ENCODE assay signal across 27 cellular contexts in the genomic region with DNA sequence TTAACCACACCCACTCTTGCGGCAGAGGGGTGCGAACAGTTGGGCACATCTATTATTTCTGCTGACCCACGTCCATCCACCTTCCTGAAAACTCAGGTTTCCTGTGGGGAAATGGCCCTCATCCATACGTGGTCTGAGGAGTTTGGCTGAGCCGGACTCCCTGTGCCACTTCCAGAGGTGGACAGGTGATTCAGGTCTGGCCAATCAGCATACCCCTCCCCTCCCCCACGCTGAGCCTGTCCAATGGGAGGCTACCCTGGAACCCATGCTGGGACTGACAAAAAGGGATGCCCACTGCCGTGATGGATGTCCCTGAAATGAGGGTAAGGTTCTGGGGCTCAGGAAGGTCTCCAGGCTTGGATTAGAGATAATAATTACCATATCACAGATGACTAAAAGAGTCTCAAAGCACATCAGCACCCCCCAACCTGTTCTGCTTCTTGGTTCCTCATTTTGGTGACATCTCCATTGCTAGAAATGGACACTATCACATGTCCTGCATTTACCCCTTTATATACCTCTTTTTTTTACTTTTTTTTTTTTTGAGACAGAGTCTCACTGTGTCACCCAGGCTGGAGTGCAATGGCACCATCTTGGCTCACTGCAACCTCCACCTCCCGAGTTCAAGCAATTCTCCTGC. TPM values are rescaled to one million over a fixed set of nuclear protein-coding genes. Genes with fewer than 3 reads are reported as not detected.
DNase-seq lines count a peak whose midpoint lies in the region; ATAC-seq, FAIRE-seq and TF ChIP-seq lines count a peak whose summit lies in the region.
"Had no signal": no experiment of that assay in that cellular context is flagged by ENCODE, and none has a peak within 500 bp of the region (broad histone marks: within the 10 kb centered on the region; RNA-seq: fewer than 3 reads in every experiment).

No MANE protein-coding gene starts in this region.

- peaks cover 0 to 32% (median 8%) of the 10 kb centered on the region in 3 donors for H3K4me1 ChIP-seq in gastroesophageal sphincter

- H3K4me3 Mint-ChIP-seq in CD14-positive monocyte, result no peak overlapping the region
- H3K4me3 Mint-ChIP-seq in natural killer cell treated with Interleukin-12 subunit alpha and Interleukin-12 subunit beta and Interleukin-15 and Interleukin-18, amount 100 ng/mL, for 72 hours, result peak overlapping the region; percentile 54
- H3K4me3 Mint-ChIP-seq: activated CD8-positive, alpha-beta T cell treated with anti-CD3 and anti-CD28 coated beads, Interleukin-2, amount 10 ng/mL, durations not matched to agents 7 days and 5 days; brain; nephron progenitor cell had no signal

- H3K36me3 ChIP-seq in bronchial epithelial cell (ENCODE audit: control insufficient read depth, insufficient read depth, low read length), result no peaks in the 10 kb centered on the region
- H3K36me3 ChIP-seq in gastroesophageal sphincter, result no peaks in the 10 kb centered on the region
- H3K36me3 ChIP-seq: adrenal gland, colonic mucosa, esophagus muscularis mucosa, gastrocnemius medialis, transverse colon had no signal

- intact Hi-C loops in CD14-positive monocyte (cut with micrococcal nuclease), result no loop called here

- peaks cover 67% of the 10 kb centered on the region for H3K4me1 Mint-ChIP-seq in CD14-positive monocyte
- H3K4me1 Mint-ChIP-seq in natural killer cell treated with Interleukin-12 subunit alpha and Interleukin-12 subunit beta and Interleukin-15 and Interleukin-18, amount 100 ng/mL, for 72 hours (ENCODE audit: low read depth in 2 of 2), result peaks cover 55 to 60% of the 10 kb centered on the region in 2 donors

- peak; percentile 64 for DNase-seq in CD14-positive monocyte (ENCODE audit: low spot score)
- peak; percentile 60 for DNase-seq in MV-4-11 (lab: John Stamatoyannopoulos, UW)
- no peak for DNase-seq in bronchial epithelial cell (ENCODE audit: low read depth)
- no peak for DNase-seq in natural killer cell treated with Interleukin-12 subunit alpha and Interleukin-12 subunit beta and Interleukin-15 and Interleukin-18, amount 100 ng/mL, for 72 hours (ENCODE audit: low spot score)
- no peak for DNase-seq in KG1 (lab: John Stamatoyannopoulos, UW)
- DNase-seq in NCI-H82 (lab: John Stamatoyannopoulos, UW), result no peak
- DNase-seq: activated CD8-positive, alpha-beta T cell treated with anti-CD3 and anti-CD28 coated beads, Interleukin-2, amount 10 ng/mL, durations not matched to agents 7 days and 5 days; activated naive CD4-positive, alpha-beta T cell treated with Interleukin-2 at 50 U/mL for 16 hours; activated T-cell treated with anti-CD3 and anti-CD28 coated beads, Interleukin-2, amount 50 U/mL, for 1 hour; CD4-positive, alpha-beta memory T cell; colonic mucosa; gastrocnemius medialis; KBM-7; kidney; NCI-H187 treated with DMSO at 0.1 percent for 48 hours; NCI-H526 treated with DMSO at 0.1 percent for 48 hours; nephron progenitor cell; T1000; transverse colon had no signal

- TF ChIP-seq CTCF in CD14-positive monocyte (IDR thresholded peaks at IDR 0.05) (no peak), bronchial epithelial cell (IDR thresholded peaks at IDR 0.05; ENCODE audit: insufficient read depth, low read length, severe bottlenecking) (no peak), gastroesophageal sphincter (IDR thresholded peaks at IDR 0.05) (no peak)

- peaks cover 0 to 5% (median 0%) of the 10 kb centered on the region in 7 donors for H3K9me3 Mint-ChIP-seq in CD14-positive monocyte
- H3K9me3 Mint-ChIP-seq in natural killer cell treated with Interleukin-12 subunit alpha and Interleukin-12 subunit beta and Interleukin-15 and Interleukin-18, amount 100 ng/mL, for 72 hours, result peaks cover 3% of the 10 kb centered on the region
- H3K9me3 Mint-ChIP-seq: nephron progenitor cell had no signal

- peak; percentile 50 for FAIRE-seq in bronchial epithelial cell (lab: Jason Lieb, UNC)
- FAIRE-seq: GM19239, kidney had no signal

- peak overlapping the region in 6 of 7 donors; percentile 33 to 72 (median 64) for H3K27ac Mint-ChIP-seq in CD14-positive monocyte
- H3K27ac Mint-ChIP-seq in natural killer cell treated with Interleukin-12 subunit alpha and Interleukin-12 subunit beta and Interleukin-15 and Interleukin-18, amount 100 ng/mL, for 72 hours, result no peak overlapping the region
- H3K27ac Mint-ChIP-seq: activated CD8-positive, alpha-beta T cell treated with anti-CD3 and anti-CD28 coated beads, Interleukin-2, amount 10 ng/mL, durations not matched to agents 7 days and 5 days; nephron progenitor cell had no signal

- no peak overlapping the region for H3K4me3 ChIP-seq in bronchial epithelial cell (ENCODE audit: low read depth, low read length)
- H3K4me3 ChIP-seq in gastroesophageal sphincter, result no peak overlapping the region
- H3K4me3 ChIP-seq: adrenal gland, colonic mucosa, esophagus muscularis mucosa, gastrocnemius medialis, transverse colon had no signal

- TF ChIP-seq EP300 in gastroesophageal sphincter (IDR thresholded peaks at IDR 0.05), result no peak

- peaks cover 7 to 19% (median 10%) of the 10 kb centered on the region in 3 donors for H3K27me3 Mint-ChIP-seq in CD14-positive monocyte (ENCODE audit: low read depth in 3 of 3)
- no peaks in the 10 kb centered on the region for H3K27me3 Mint-ChIP-seq in natural killer cell treated with Interleukin-12 subunit alpha and Interleukin-12 subunit beta and Interleukin-15 and Interleukin-18, amount 100 ng/mL, for 72 hours
- H3K27me3 Mint-ChIP-seq: CD4-positive, alpha-beta memory T cell had no signal

- H3K27ac ChIP-seq in gastroesophageal sphincter, result no peak overlapping the region
- H3K27ac ChIP-seq: colonic mucosa, esophagus muscularis mucosa, gastrocnemius medialis, transverse colon had no signal

- no peaks in the 10 kb centered on the region for H3K9me3 ChIP-seq in gastroesophageal sphincter
- H3K9me3 ChIP-seq: adrenal gland, colonic mucosa, esophagus muscularis mucosa, gastrocnemius medialis, transverse colon had no signal

- WGBS in gastroesophageal sphincter (ENCODE audit: low coverage in 1 of 2), 2 donors, result 87 to 100% methylated on average over 1 to 7 of the region's 8 CpGs

- peaks cover 9 to 22% of the 10 kb centered on the region in 2 donors for H3K36me3 Mint-ChIP-seq in CD14-positive monocyte
- no peaks in the 10 kb centered on the region for H3K36me3 Mint-ChIP-seq in natural killer cell treated with Interleukin-12 subunit alpha and Interleukin-12 subunit beta and Interleukin-15 and Interleukin-18, amount 100 ng/mL, for 72 hours

- H3K27me3 ChIP-seq in bronchial epithelial cell (ENCODE audit: control insufficient read depth, insufficient read depth, low read length) (no peaks in the 10 kb centered on the region), gastroesophageal sphincter (no peaks in the 10 kb centered on the region)
- H3K27me3 ChIP-seq: adrenal gland, colonic mucosa, esophagus muscularis mucosa, gastrocnemius medialis, transverse colon had no signal

- no peak for ATAC-seq in natural killer cell treated with Interleukin-12 subunit alpha and Interleukin-12 subunit beta and Interleukin-15 and Interleukin-18, amount 100 ng/mL, for 72 hours
- ATAC-seq in gastroesophageal sphincter, result no peak
- no peak for ATAC-seq in HG02610 (IDR thresholded peaks at IDR 0.05; ENCODE audit: unreplicated experiment)
- ATAC-seq: activated CD8-positive, alpha-beta T cell treated with anti-CD3 and anti-CD28 coated beads, Interleukin-2, amount 10 ng/mL, durations not matched to agents 7 days and 5 days; gastrocnemius medialis had no signal

- no peak for TF ChIP-seq POLR2A in gastroesophageal sphincter (IDR thresholded peaks at IDR 0.05)

RNA-seq across cellular contexts. Expression of a gene that starts 5.3 kb away (rescaled TPM):
- polyA plus RNA-seq in CD14-positive monocyte, result 1 to 10 TPM; 9.3 to 10.0 TPM
- total RNA-seq in bronchial epithelial cell (6.8 and 11.1 TPM in 2 replicates), gastroesophageal sphincter (10 to 100 TPM; 11.7 to 43.0 (median 28.0) TPM)
- 10 to 100 TPM; 28.7 to 29.8 TPM for total RNA-seq in natural killer cell treated with Interleukin-12 subunit alpha and Interleukin-12 subunit beta and Interleukin-15 and Interleukin-18, amount 100 ng/mL, for 72 hours

RNA-seq across cellular contexts. Expression of a gene that starts 10.5 kb away (rescaled TPM):
- not detected for polyA plus RNA-seq in CD14-positive monocyte
- total RNA-seq in bronchial epithelial cell, result 12.4 and 28.0 TPM in 2 replicates
- 1 to 10 TPM; 2.2 to 4.9 TPM for total RNA-seq in natural killer cell treated with Interleukin-12 subunit alpha and Interleukin-12 subunit beta and Interleukin-15 and Interleukin-18, amount 100 ng/mL, for 72 hours
- total RNA-seq in gastroesophageal sphincter, result 10 to 100 TPM; 10.5 to 30.2 (median 16.2) TPM

RNA-seq across cellular contexts. Expression of a gene that starts 14.0 kb away (rescaled TPM):
- polyA plus RNA-seq in CD14-positive monocyte, result under 1 TPM; 0.12 to 0.73 TPM
- 0.26 TPM in 1 of 2 replicates, not detected in the other for total RNA-seq in bronchial epithelial cell
- total RNA-seq in natural killer cell treated with Interleukin-12 subunit alpha and Interleukin-12 subunit beta and Interleukin-15 and Interleukin-18, amount 100 ng/mL, for 72 hours, result not detected
- 100 to 1,000 TPM in 3 of 4 donors, 10 to 100 TPM in 1; 89.3 to 282 (median 165) TPM for total RNA-seq in gastroesophageal sphincter
- total RNA-seq: activated CD8-positive, alpha-beta T cell treated with anti-CD3 and anti-CD28 coated beads, Interleukin-2, amount 10 ng/mL, durations not matched to agents 7 days and 5 days; CD4-positive, alpha-beta memory T cell; HT1080; mononuclear cell had no signal
- polyA plus RNA-seq: CD4-positive, alpha-beta memory T cell had no signal

RNA-seq across cellular contexts. Expression of a gene that starts 38.0 kb away (rescaled TPM):
- not detected for polyA plus RNA-seq in CD14-positive monocyte
- total RNA-seq in bronchial epithelial cell (0.26 and 0.64 TPM in 2 replicates), gastroesophageal sphincter (1 to 10 TPM; 1.4 to 7.6 (median 2.6) TPM)
- 1 to 10 TPM in 1 of 2 donors, under 1 TPM in 1; 0.14 to 1.1 TPM for total RNA-seq in natural killer cell treated with Interleukin-12 subunit alpha and Interleukin-12 subunit beta and Interleukin-15 and Interleukin-18, amount 100 ng/mL, for 72 hours
- total RNA-seq: HT1080 had no signal

Comparison
In these comparisons a context has a peak if more than half of its experiments do, and no peak if none do; other contexts are left out.
1. DNase-seq: peak in CD14-positive monocyte (single experiment) and MV-4-11 (single experiment); none in bronchial epithelial cell (single experiment), natural killer cell treated with Interleukin-12 subunit alpha and Interleukin-12 subunit beta and Interleukin-15 and Interleukin-18, amount 100 ng/mL, for 72 hours (single experiment), KG1 (single experiment) and NCI-H82 (single experiment).
2. H3K27ac Mint-ChIP-seq: peak in CD14-positive monocyte (6 of 7); none in natural killer cell treated with Interleukin-12 subunit alpha and Interleukin-12 subunit beta and Interleukin-15 and Interleukin-18, amount 100 ng/mL, for 72 hours (0 of 2).
3. RNA of a gene that starts 14.0 kb away (total RNA-seq): 89.3 to 282 TPM in gastroesophageal sphincter; 0.26 TPM in bronchial epithelial cell and not detected in natural killer cell treated with Interleukin-12 subunit alpha and Interleukin-12 subunit beta and Interleukin-15 and Interleukin-18, amount 100 ng/mL, for 72 hours; every median in the first group is over 10 times any median in the second.